Comparison of ENCODE assay signal across 6 cellular contexts in the genomic region with DNA sequence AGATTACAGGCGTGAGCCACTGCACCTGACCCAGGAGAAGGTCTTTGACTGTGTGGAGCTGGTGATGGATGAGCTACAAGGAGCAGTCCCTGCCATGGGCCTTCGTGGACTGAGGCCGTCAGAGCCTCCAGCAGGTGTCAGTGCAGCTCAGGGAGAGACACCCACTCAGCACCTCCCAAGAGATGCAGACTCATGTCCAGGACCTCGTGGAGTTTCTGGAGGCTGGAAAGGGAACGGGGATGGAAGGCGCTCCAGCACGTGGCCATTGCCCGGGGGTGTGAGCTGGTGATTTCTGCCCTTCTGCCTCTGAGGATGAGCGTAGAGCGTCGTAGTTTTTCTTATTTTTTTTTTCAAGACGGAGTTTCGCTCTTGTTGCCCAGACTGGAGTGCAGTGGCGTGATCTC. TPM values are rescaled to one million over a fixed set of nuclear protein-coding genes. Genes with fewer than 3 reads are reported as not detected.
A peak's percentile ranks its signal among the peaks of the same experiment; 100 is the strongest.
DNase-seq lines count a peak whose midpoint lies in the region; ATAC-seq and TF ChIP-seq lines count a peak whose summit lies in the region.

No MANE protein-coding gene starts in this region.

- TF ChIP-seq CTCF in AG09309 (IDR thresholded peaks at IDR 0.05; ENCODE audit: control insufficient read depth, insufficient read depth, low read depth, low read length, missing control alignments) (peak; percentile 65), WERI-Rb-1 (IDR thresholded peaks at IDR 0.05; ENCODE audit: low read depth, low read length) (peak; percentile 93), right lobe of liver (IDR thresholded peaks at IDR 0.05) (peak; percentile 58 to 78 (median 66))

- WGBS in right lobe of liver (ENCODE audit: insufficient coverage, low coverage, low lambda C conversion rate, missing lambda C conversion rate), result 22% methylated on average over 9 of the region's 14 CpGs

- no peak overlapping the region for H3K27ac ChIP-seq in WERI-Rb-1
- no peak overlapping the region for H3K27ac ChIP-seq in right lobe of liver

- no peak for TF ChIP-seq POLR2A in right lobe of liver (IDR thresholded peaks at IDR 0.05)

- H3K4me3 ChIP-seq in AG09309 (ENCODE audit: control insufficient read depth, low read depth, low read length), result no peak overlapping the region
- H3K4me3 ChIP-seq in WERI-Rb-1 (ENCODE audit: low read depth, low read length), result no peak overlapping the region
- H3K4me3 ChIP-seq in right lobe of liver, result no peak overlapping the region

- intact Hi-C loops in right lobe of liver (cut with DNase I), result no loop called here

- H3K9me3 ChIP-seq in WERI-Rb-1 (ENCODE audit: severe bottlenecking), result no peaks in the 10 kb centered on the region
- H3K9me3 ChIP-seq in right lobe of liver, result no peaks in the 10 kb centered on the region

- H3K36me3 ChIP-seq in WERI-Rb-1 (peaks cover 4% of the 10 kb centered on the region), right lobe of liver (no peaks in the 10 kb centered on the region)

- DNase-seq in AG09309 (ENCODE audit: low read depth) (no peak), WERI-Rb-1 (peak; percentile 85), right lobe of liver (peak in 2 of 3 donors; percentile 75 to 76), medulla oblongata (ENCODE audit: extremely low spot score) (no peak), HT-29 (ENCODE audit: low spot score) (no peak)

- no peaks in the 10 kb centered on the region for H3K4me1 ChIP-seq in right lobe of liver

- ATAC-seq in HG03135 (IDR thresholded peaks at IDR 0.05; ENCODE audit: unreplicated experiment) (peak; percentile 26), right lobe of liver (peak; percentile 98 to 100 (median 100))

- H3K27me3 ChIP-seq in WERI-Rb-1 (ENCODE audit: insufficient read depth, low read depth, severe bottlenecking), result no peaks in the 10 kb centered on the region
- H3K27me3 ChIP-seq in right lobe of liver, result no peaks in the 10 kb centered on the region

RNA-seq across cellular contexts. Expression of gene TOR4A, which starts 9.5 kb away (rescaled TPM):
- 1 to 10 TPM; 2.2 to 4.9 (median 3.7) TPM for total RNA-seq in right lobe of liver
- 210 and 226 TPM in 2 replicates for total RNA-seq in HT-29 (2014; rRNA removed; shearing (Covaris generic))

RNA-seq across cellular contexts. Expression of gene NRARP, which starts 15.1 kb away (rescaled TPM):
- 1 to 10 TPM in 3 of 6 experiments, under 1 TPM in 3; 0.57 to 2.3 (median 0.98) TPM for total RNA-seq in right lobe of liver
- total RNA-seq in HT-29 (2014; rRNA removed; shearing (Covaris generic)), result 107 and 116 TPM in 2 replicates

RNA-seq across cellular contexts. Expression of gene NELFB, which starts 31.9 kb away (rescaled TPM):
- 10 to 100 TPM; 15.6 to 21.6 (median 20.1) TPM for total RNA-seq in right lobe of liver
- 111 and 115 TPM in 2 replicates for total RNA-seq in HT-29 (2014; rRNA removed; shearing (Covaris generic))

RNA-seq across cellular contexts. Expression of gene STPG3, which starts 35.9 kb away (rescaled TPM):
- total RNA-seq in right lobe of liver, result not detected
- not detected in 2 replicates for total RNA-seq in HT-29 (2014; rRNA removed; shearing (Covaris generic))

RNA-seq across cellular contexts. Expression of gene TUBB4B, which starts 45.9 kb away (rescaled TPM):
- 100 to 1,000 TPM in 5 of 6 experiments, 10 to 100 TPM in 1; 88.4 to 274 (median 124) TPM for total RNA-seq in right lobe of liver
- total RNA-seq in HT-29 (2014; rRNA removed; shearing (Covaris generic)), result 607 and 627 TPM in 2 replicates

Comparison
In these comparisons a context has a peak if more than half of its experiments do, and no peak if none do; other contexts are left out.
1. DNase-seq: peak in WERI-Rb-1 (single experiment) and right lobe of liver (2 of 3); none in AG09309 (single experiment), medulla oblongata (single experiment) and HT-29 (single experiment).
2. RNA of gene TOR4A, which starts 9.5 kb away (total RNA-seq): 210 to 226 TPM in HT-29; 2.2 to 4.9 TPM in right lobe of liver; every median in the first group is over 10 times any median in the second.
3. RNA of gene NRARP, which starts 15.1 kb away (total RNA-seq): 107 to 116 TPM in HT-29; 0.57 to 2.3 TPM in right lobe of liver; every median in the first group is over 10 times any median in the second.
4. Peak in every context shown above with its lines, with median percentiles within 50 percentile points of each other: CTCF ChIP-seq.